Comparison of ENCODE assay signal across 8 cellular contexts in genomic region chr16:31700530-31701388, GRCh38.
DNase-seq lines count a peak whose midpoint lies in the region; ATAC-seq, FAIRE-seq and TF ChIP-seq lines count a peak whose summit lies in the region.

No MANE protein-coding gene starts in this region.

- H3K4me2 ChIP-seq in HCT116 (ENCODE audit: low read length) = peak overlapping the region; percentile 81
- H3K4me2 ChIP-seq in endothelial cell of umbilical vein (ENCODE audit: insufficient read depth, low read length) = no peak overlapping the region

- TF ChIP-seq POLR2A in GM18505 (IDR thresholded peaks at IDR 0.05; ENCODE audit: borderline replicate concordance, extremely low read depth, insufficient read depth, insufficient read length) = peak; percentile 68
- TF ChIP-seq POLR2A in HCT116 (IDR thresholded peaks at IDR 0.05; ENCODE audit: borderline replicate concordance, extremely low read depth, insufficient read depth, insufficient read length) = no peak
- TF ChIP-seq POLR2A in endothelial cell of umbilical vein (IDR thresholded peaks at IDR 0.05; ENCODE audit: low read depth, low read length) = no peak

- H3K4me1 ChIP-seq in HCT116 (ENCODE audit: control insufficient read depth in 1 of 2, insufficient read depth in 2 of 2, low read length in 2 of 2) = peaks cover 8 to 15% of the 10 kb centered on the region in 2 experiments; a peak in 3 of 4 replicates
- no peaks in the 10 kb centered on the region for H3K4me1 ChIP-seq in endothelial cell of umbilical vein (ENCODE audit: control insufficient read depth, extremely low read depth, insufficient read depth, low read length)
- peaks cover 7% of the 10 kb centered on the region in 2 donors for H3K4me1 ChIP-seq in muscle layer of duodenum (ENCODE audit: control insufficient read depth in 1 of 2, insufficient read depth in 2 of 2, low read length in 2 of 2)

- intact Hi-C loops in HCT116 (cut with micrococcal nuclease) (no loop called here), endothelial cell of umbilical vein (cut with micrococcal nuclease) (loop anchor here (1.0 kb wide), 1 partner anchor 13 kb away; a partner anchor contains a TSS)

- BruUV-seq in HCT116 (replicated peaks; lab: Mats Ljungman, UMichigan) = no TSS peak
- BruUV-seq in endothelial cell of umbilical vein (replicated peaks; lab: Mats Ljungman, UMichigan) = TSS peak; percentile 30

- H3K36me3 Mint-ChIP-seq in activated CD8-positive, alpha-beta memory T cell treated with anti-CD3 and anti-CD28 coated beads, Interleukin-2, amount 10 ng/mL, durations not matched to agents 7 days and 5 days = peaks cover 31% of the 10 kb centered on the region

- ATAC-seq in GM18505 (IDR thresholded peaks at IDR 0.05; ENCODE audit: unreplicated experiment) (peak; percentile 51), HCT116 (peak; percentile 49)
- peak; percentile 93 for ATAC-seq in activated CD8-positive, alpha-beta memory T cell treated with anti-CD3 and anti-CD28 coated beads, Interleukin-2, amount 10 ng/mL, durations not matched to agents 7 days and 5 days

- H3K36me3 ChIP-seq in HCT116 (ENCODE audit: control insufficient read depth in 1 of 2, insufficient read depth in 2 of 2, low read length in 2 of 2) = peaks cover 16 to 24% of the 10 kb centered on the region in 2 experiments; a peak in 3 of 4 replicates
- no peaks in the 10 kb centered on the region for H3K36me3 ChIP-seq in endothelial cell of umbilical vein (ENCODE audit: control insufficient read depth in 2 of 2, extremely low read depth in 1 of 2, insufficient read depth in 2 of 2, low read length in 2 of 2)
- H3K36me3 ChIP-seq in muscle layer of duodenum (ENCODE audit: control insufficient read depth in 1 of 2, insufficient read depth in 2 of 2, low read length in 2 of 2) = peaks cover 28 to 29% of the 10 kb centered on the region in 2 donors

- H3K79me2 ChIP-seq in HCT116 (ENCODE audit: insufficient read depth, low read length) (peaks cover 26% of the 10 kb centered on the region), endothelial cell of umbilical vein (ENCODE audit: control insufficient read depth, insufficient read depth, low read length) (no peaks in the 10 kb centered on the region)

- H3K4me1 Mint-ChIP-seq in activated CD8-positive, alpha-beta memory T cell treated with anti-CD3 and anti-CD28 coated beads, Interleukin-2, amount 10 ng/mL, durations not matched to agents 7 days and 5 days = peaks cover 26% of the 10 kb centered on the region

- peak overlapping the region; percentile 91 to 92 for H3K4me3 ChIP-seq in HCT116 (replicated peaks in 1 of 2; ENCODE audit: low read depth in 1 of 2, low read length in 2 of 2)
- peak overlapping the region in 2 of 3 experiments; percentile 1 to 33 for H3K4me3 ChIP-seq in endothelial cell of umbilical vein (replicated peaks in 1 of 3; ENCODE audit: insufficient read depth in 1 of 3, low read depth in 1 of 3, low read length in 3 of 3)
- peak overlapping the region; percentile 83 to 84 for H3K4me3 ChIP-seq in muscle layer of duodenum (ENCODE audit: low read depth in 1 of 2, low read length in 2 of 2)

- H3K27me3 ChIP-seq in HCT116 (ENCODE audit: insufficient read depth, low read length) (no peaks in the 10 kb centered on the region), endothelial cell of umbilical vein (ENCODE audit: control insufficient read depth in 2 of 2, insufficient read depth in 2 of 2, low read length in 2 of 2) (peaks cover 11% of the 10 kb centered on the region in 2 experiments), muscle layer of duodenum (ENCODE audit: low read depth, low read length) (no peaks in the 10 kb centered on the region)

- H3K9me1 ChIP-seq in endothelial cell of umbilical vein (replicated peaks; ENCODE audit: control insufficient read depth, extremely low read depth, insufficient read depth, low read length) = no peaks in the 10 kb centered on the region

- no peak for TF ChIP-seq RAD21 in HCT116 (IDR thresholded peaks at IDR 0.05; ENCODE audit: low read depth)

- no peak for DNase-seq in HCT116 (ENCODE audit: low read depth, low spot score)
- DNase-seq in NCI-H1048 (lab: John Stamatoyannopoulos, UW) = peak; percentile 55
- DNase-seq in activated CD8-positive, alpha-beta memory T cell treated with anti-CD3 and anti-CD28 coated beads, Interleukin-2, amount 10 ng/mL, durations not matched to agents 7 days and 5 days = peak; percentile 94
- no peak for DNase-seq in endothelial cell of umbilical vein (ENCODE audit: low read depth, low spot score)
- peak; percentile 81 to 85 for DNase-seq in stimulated activated CD8-positive, alpha-beta memory T cell treated with anti-CD3 and anti-CD28 coated beads, Interleukin-7, amount 100 ng/mL, for 4 hours (ENCODE audit: low read depth in 2 of 2)
- no peak for DNase-seq in GM19240 (ENCODE audit: insufficient read length, low spot score)

- no peak for FAIRE-seq in endothelial cell of umbilical vein (lab: Jason Lieb, UNC)

- H4K20me1 ChIP-seq in HCT116 (ENCODE audit: insufficient read depth) = peaks cover 5% of the 10 kb centered on the region; the same call in 1 of the 2 replicates
- no peaks in the 10 kb centered on the region for H4K20me1 ChIP-seq in endothelial cell of umbilical vein (replicated peaks; ENCODE audit: control insufficient read depth, extremely low read depth, insufficient read depth, low read length)

- H3K9ac ChIP-seq in HCT116 (ENCODE audit: low read length) = peak overlapping the region; percentile 83
- H3K9ac ChIP-seq in endothelial cell of umbilical vein (replicated peaks; ENCODE audit: extremely low read depth, insufficient read depth, low read length) = no peak overlapping the region

- no peak overlapping the region for H2AFZ ChIP-seq in HCT116 (ENCODE audit: low read depth, low read length, poor library complexity, severe bottlenecking)
- peak overlapping the region; percentile 35 for H2AFZ ChIP-seq in endothelial cell of umbilical vein (ENCODE audit: low read depth, low read length)

- CTCF ChIA-PET in HCT116 (lab: Charles Lee) (interaction anchor here (2.6 kb wide), 1 partner anchor 12 kb away, joined by 6 read pairs; a partner anchor contains a TSS), endothelial cell of umbilical vein (lab: Charles Lee) (interaction anchor here (1.4 kb wide), 1 partner anchor 10 kb away, joined by 3 read pairs; no protein-coding TSS in a partner anchor)
- CTCF ChIA-PET in activated CD8-positive, alpha-beta memory T cell treated with anti-CD3 and anti-CD28 coated beads, Interleukin-2, amount 10 ng/mL, durations not matched to agents 7 days and 5 days (lab: Charles Lee) = interaction anchor here (1.0 to 1.9 kb wide), 3 partner anchors 12 to 245 kb away, joined by 3 to 9 read pairs (median 5); a partner anchor contains a TSS

- TF ChIP-seq CTCF in HCT116 (IDR thresholded peaks at IDR 0.05 in 2 of 3, conservative IDR thresholded peaks at IDR 0.05 in 1 of 3; ENCODE audit: borderline replicate concordance in 1 of 3, insufficient read depth in 1 of 3, low read depth in 2 of 3, low read length in 2 of 3) = 0 out of 6 replicates have a peak, but pooled peaks of 1 of the 3 experiments have one; percentile 1
- TF ChIP-seq CTCF in endothelial cell of umbilical vein (IDR thresholded peaks at IDR 0.05; ENCODE audit: extremely low read depth in 1 of 2, insufficient read depth in 1 of 2, low read depth in 1 of 2, low read length in 2 of 2) = no peak

- RAD21 ChIA-PET in HCT116 (lab: Charles Lee; ENCODE audit: low non-redundant PET in 1 of 2, low total read pairs in 2 of 2, uncharacterized antibody in 2 of 2, unreplicated experiment in 2 of 2) = no interaction called here

- no peaks in the 10 kb centered on the region for H3K27me3 Mint-ChIP-seq in activated CD8-positive, alpha-beta memory T cell treated with anti-CD3 and anti-CD28 coated beads, Interleukin-2, amount 10 ng/mL, durations not matched to agents 7 days and 5 days

- H3K27ac ChIP-seq in HCT116 (ENCODE audit: low read depth, low read length) = peak overlapping the region; percentile 68
- no peak overlapping the region for H3K27ac ChIP-seq in endothelial cell of umbilical vein (ENCODE audit: insufficient read depth, low read depth, low read length)
- peak overlapping the region; percentile 19 for H3K27ac ChIP-seq in muscle layer of duodenum (ENCODE audit: low read length)

- dilution Hi-C loops in endothelial cell of umbilical vein (cut with MboI; ENCODE audit: extremely low pct_ligation_motif_present, low sequenced_read_pairs) = no loop called here

- H3K9me3 Mint-ChIP-seq in activated CD8-positive, alpha-beta memory T cell treated with anti-CD3 and anti-CD28 coated beads, Interleukin-2, amount 10 ng/mL, durations not matched to agents 7 days and 5 days (ENCODE audit: low read depth) = no peaks in the 10 kb centered on the region

- POLR2A ChIA-PET in HCT116 (lab: Charles Lee) (interaction anchor here (1.3 kb wide), 1 partner anchor 12 kb away, joined by 5 read pairs; a partner anchor contains a TSS), endothelial cell of umbilical vein (lab: Charles Lee) (no interaction called here)

- peak overlapping the region; percentile 90 for H3K27ac Mint-ChIP-seq in activated CD8-positive, alpha-beta memory T cell treated with anti-CD3 and anti-CD28 coated beads, Interleukin-2, amount 10 ng/mL, durations not matched to agents 7 days and 5 days

- H3K9me3 ChIP-seq in HCT116 (ENCODE audit: control insufficient read depth in 1 of 2, insufficient read depth in 1 of 2, low read depth in 1 of 2, low read length in 2 of 2) = no peaks in the 10 kb centered on the region
- no peaks in the 10 kb centered on the region for H3K9me3 ChIP-seq in endothelial cell of umbilical vein (replicated peaks; ENCODE audit: control insufficient read depth, insufficient read depth, low read length)
- H3K9me3 ChIP-seq in muscle layer of duodenum (ENCODE audit: control insufficient read depth in 1 of 2, low read length in 2 of 2) = no peaks in the 10 kb centered on the region

- peak overlapping the region; percentile 89 for H3K4me3 Mint-ChIP-seq in activated CD8-positive, alpha-beta memory T cell treated with anti-CD3 and anti-CD28 coated beads, Interleukin-2, amount 10 ng/mL, durations not matched to agents 7 days and 5 days

- no peaks in the 10 kb centered on the region for H3K9me2 ChIP-seq in HCT116 (ENCODE audit: insufficient read depth)

TF ChIP-seq in HCT116, 20 proteins besides CTCF, POLR2A, EP300 and RAD21 (continues in another document):
- TF ChIP-seq ZFX (IDR thresholded peaks at IDR 0.05) = peak; percentile 75
- peak; percentile 70 for TF ChIP-seq ELF1 (IDR thresholded peaks at IDR 0.05; ENCODE audit: borderline replicate concordance, low read depth)
- TF ChIP-seq FOSL1 (IDR thresholded peaks at IDR 0.05; ENCODE audit: low read depth) = no peak
- TF ChIP-seq POLR2AphosphoS5 (IDR thresholded peaks at IDR 0.05; ENCODE audit: low read depth, low read length) = peak; percentile 81
- TF ChIP-seq SP1 (IDR thresholded peaks at IDR 0.05; ENCODE audit: low read depth) = peak; percentile 76

TF ChIP-seq in endothelial cell of umbilical vein, 7 proteins besides CTCF, POLR2A, EP300 and RAD21:
- peak; percentile 41 for TF ChIP-seq EZH2 (IDR thresholded peaks at IDR 0.05; ENCODE audit: borderline replicate concordance, low read depth, low read length, severe bottlenecking)
- no peak for TF ChIP-seq MAX (IDR thresholded peaks at IDR 0.05; ENCODE audit: insufficient read depth, insufficient read length)

Comparison
In these comparisons a context has a peak if more than half of its experiments do, and no peak if none do; other contexts are left out.
1. DNase-seq: peak in NCI-H1048 (single experiment), activated CD8-positive, alpha-beta memory T cell treated with anti-CD3 and anti-CD28 coated beads, Interleukin-2, amount 10 ng/mL, durations not matched to agents 7 days and 5 days (single experiment) and stimulated activated CD8-positive, alpha-beta memory T cell treated with anti-CD3 and anti-CD28 coated beads, Interleukin-7, amount 100 ng/mL, for 4 hours (2 of 2); none in HCT116 (single experiment), endothelial cell of umbilical vein (single experiment) and GM19240 (single experiment).
2. H3K4me3 ChIP-seq: peak in every context shown above with its lines; median percentile 92 in HCT116; 84 in muscle layer of duodenum; 17 in endothelial cell of umbilical vein.
3. Peak in every context shown above with its lines, with median percentiles within 50 percentile points of each other: ATAC-seq.